ENCODE assay signal across 8 cellular contexts in the genomic region with DNA sequence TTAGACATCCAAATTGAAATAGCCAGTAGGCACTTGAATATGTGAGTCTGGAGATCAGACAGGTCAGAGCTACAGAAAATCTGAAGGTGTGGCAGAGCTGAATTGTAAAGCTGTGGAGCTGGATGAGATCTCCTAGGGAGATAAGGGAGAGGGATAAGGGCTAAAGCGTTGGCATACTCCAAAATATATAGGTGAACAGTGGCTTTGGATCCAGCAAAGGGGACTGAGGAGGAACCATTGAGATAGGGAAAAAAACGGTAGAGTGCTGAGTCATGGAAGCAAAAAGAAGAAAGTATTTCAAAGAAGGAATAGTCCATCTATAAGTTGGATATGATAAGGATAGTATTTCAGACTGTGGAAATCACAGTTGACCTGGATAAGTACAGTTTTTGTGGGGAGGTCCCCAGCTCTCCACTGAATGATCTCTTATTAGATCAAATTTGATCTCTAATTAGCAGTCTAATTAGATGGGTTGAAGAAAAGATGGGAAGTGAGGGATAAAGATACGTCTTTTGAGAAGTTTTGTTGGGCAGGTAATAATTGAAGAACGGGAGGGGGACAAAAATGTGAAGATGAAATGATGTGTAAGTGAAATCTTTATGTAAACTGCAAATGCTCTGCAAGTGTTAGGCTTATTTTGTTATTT. TPM values are rescaled to one million over a fixed set of nuclear protein-coding genes. Genes with fewer than 3 reads are reported as not detected.
DNase-seq lines count a peak whose midpoint lies in the region; TF ChIP-seq lines count a peak whose summit lies in the region.

No MANE protein-coding gene starts in this region.

- H3K9me2 ChIP-seq in DOHH2 (replicated peaks; ENCODE audit: control insufficient read depth, low read length): no peaks in the 10 kb centered on the region
- H3K9me2 ChIP-seq in OCI-LY1 (ENCODE audit: low read depth, low read length): no peaks in the 10 kb centered on the region

- peak overlapping the region; percentile 93 for H3K4me3 ChIP-seq in DOHH2 (ENCODE audit: low read length)
- H3K4me3 ChIP-seq in OCI-LY1 (ENCODE audit: low read depth, low read length, poor library complexity, severe bottlenecking): peak overlapping the region; percentile 95
- peak overlapping the region; percentile 64 to 89 (median 78) for H3K4me3 ChIP-seq in esophagus squamous epithelium
- peak overlapping the region; percentile 54 to 68 for H3K4me3 ChIP-seq in prostate gland

- peaks cover 38% of the 10 kb centered on the region for H3K79me2 ChIP-seq in DOHH2 (ENCODE audit: control insufficient read depth, low read length)
- H3K79me2 ChIP-seq in OCI-LY1 (ENCODE audit: insufficient read depth, low read length): peaks cover 13% of the 10 kb centered on the region

- intact Hi-C loops in esophagus squamous epithelium (cut with DNase I) (no loop called here), prostate gland (cut with DNase I) (no loop called here)

- H4K20me1 ChIP-seq in DOHH2 (ENCODE audit: control insufficient read depth, insufficient read depth, low read depth, low read length): no peaks in the 10 kb centered on the region
- H4K20me1 ChIP-seq in OCI-LY1 (ENCODE audit: insufficient read depth, low read length): no peaks in the 10 kb centered on the region

- H3K36me3 ChIP-seq in DOHH2 (ENCODE audit: control insufficient read depth, low read length): peaks cover 5% of the 10 kb centered on the region
- no peaks in the 10 kb centered on the region; the same call in 1 of the 2 replicates for H3K36me3 ChIP-seq in OCI-LY1 (ENCODE audit: insufficient read depth, low read length)
- no peaks in the 10 kb centered on the region for H3K36me3 ChIP-seq in esophagus squamous epithelium
- no peaks in the 10 kb centered on the region for H3K36me3 ChIP-seq in prostate gland

- H3K4me2 ChIP-seq in DOHH2 (ENCODE audit: low read length): peak overlapping the region; percentile 87
- H3K4me2 ChIP-seq in OCI-LY1 (ENCODE audit: low read length): peak overlapping the region; percentile 96

- H3K27me3 ChIP-seq in DOHH2 (ENCODE audit: control insufficient read depth, low read length) (no peaks in the 10 kb centered on the region), OCI-LY1 (ENCODE audit: insufficient read depth, low read length) (no peaks in the 10 kb centered on the region), esophagus squamous epithelium (peaks cover 0 to 7% (median 0%) of the 10 kb centered on the region in 4 donors), prostate gland (replicated peaks; ENCODE audit: insufficient read depth) (no peaks in the 10 kb centered on the region)

- H3K27ac ChIP-seq in DOHH2 (ENCODE audit: low read depth, low read length): peak overlapping the region; percentile 51; the same call in 1 of the 2 replicates
- no peak overlapping the region for H3K27ac ChIP-seq in OCI-LY1 (ENCODE audit: low read depth, low read length, poor library complexity, severe bottlenecking)
- peak overlapping the region; percentile 63 to 86 (median 74) for H3K27ac ChIP-seq in esophagus squamous epithelium
- H3K27ac ChIP-seq in prostate gland: peak overlapping the region; percentile 65 to 76

- no peaks in the 10 kb centered on the region for H3K9me3 ChIP-seq in DOHH2 (ENCODE audit: control insufficient read depth, insufficient read depth, low read length)
- H3K9me3 ChIP-seq in OCI-LY1 (ENCODE audit: low read length): no peaks in the 10 kb centered on the region
- no peaks in the 10 kb centered on the region for H3K9me3 ChIP-seq in esophagus squamous epithelium
- no peaks in the 10 kb centered on the region for H3K9me3 ChIP-seq in prostate gland

- peak overlapping the region; percentile 98 for H2AFZ ChIP-seq in OCI-LY1 (ENCODE audit: low read length)

- peak overlapping the region; percentile 91 for H3K9ac ChIP-seq in OCI-LY1 (ENCODE audit: low read length)

- no peak for TF ChIP-seq POLR2A in esophagus squamous epithelium (IDR thresholded peaks at IDR 0.05)
- no peak for TF ChIP-seq POLR2A in prostate gland (IDR thresholded peaks at IDR 0.05)

- no peak for TF ChIP-seq CTCF in DOHH2 (IDR thresholded peaks at IDR 0.05; ENCODE audit: low read depth, low read length, poor library complexity, severe bottlenecking)
- TF ChIP-seq CTCF in OCI-LY1 (IDR thresholded peaks at IDR 0.05; ENCODE audit: low read length): no peak
- TF ChIP-seq CTCF in esophagus squamous epithelium (IDR thresholded peaks at IDR 0.05): no peak
- no peak for TF ChIP-seq CTCF in prostate gland (IDR thresholded peaks at IDR 0.05)
- no peak for TF ChIP-seq CTCF in GM20000 (IDR thresholded peaks at IDR 0.05; ENCODE audit: extremely low read depth, missing control alignments)

- H3K4me1 ChIP-seq in DOHH2 (ENCODE audit: control insufficient read depth, low read length): peaks cover 15% of the 10 kb centered on the region
- H3K4me1 ChIP-seq in OCI-LY1 (ENCODE audit: insufficient read depth, low read length, severe bottlenecking): peaks cover 24% of the 10 kb centered on the region
- H3K4me1 ChIP-seq in esophagus squamous epithelium: peaks cover 8 to 20% (median 14%) of the 10 kb centered on the region in 3 donors
- no peaks in the 10 kb centered on the region for H3K4me1 ChIP-seq in prostate gland (replicated peaks)

- H3F3A ChIP-seq in DOHH2 (ENCODE audit: control insufficient read depth, insufficient read depth) (no peaks in the 10 kb centered on the region), OCI-LY1 (ENCODE audit: insufficient read depth, low read length) (no peaks in the 10 kb centered on the region)

- DNase-seq in esophagus squamous epithelium (lab: John Stamatoyannopoulos, UW) (no peak), prostate gland (ENCODE audit: low spot score) (no peak), SHP77 treated with DMSO at 0.1 percent for 48 hours (lab: John Stamatoyannopoulos, UW) (no peak), A172 (ENCODE audit: low spot score) (no peak), GM20000 (ENCODE audit: low spot score) (no peak), C1 segment of cervical spinal cord (lab: John Stamatoyannopoulos, UW) (no peak)

- 24 to 27% methylated on average over 4 of the region's 4 CpGs for WGBS in esophagus squamous epithelium, 2 donors
- 25% methylated on average over 4 of the region's 4 CpGs for WGBS in prostate gland

RNA-seq across cellular contexts. Expression of gene DBF4B, which starts 0.6 kb away (rescaled TPM):
- 1 to 10 TPM; 1.9 to 5.3 (median 3.8) TPM for total RNA-seq in esophagus squamous epithelium
- 10 to 100 TPM in 1 of 2 donors, 1 to 10 TPM in 1; 5.3 to 20.1 TPM for total RNA-seq in prostate gland
- 8.0 and 12.2 TPM in 2 replicates for total RNA-seq in A172 (2014; rRNA removed; shearing (Covaris generic))

RNA-seq across cellular contexts. Expression of gene CCDC43, which starts 18.3 kb away (rescaled TPM):
- 10 to 100 TPM; 10.2 to 23.0 (median 19.7) TPM for total RNA-seq in esophagus squamous epithelium
- 10 to 100 TPM; 17.2 to 21.9 TPM for total RNA-seq in prostate gland
- total RNA-seq in A172 (2014; rRNA removed; shearing (Covaris generic)): 51.6 and 69.9 TPM in 2 replicates

RNA-seq across cellular contexts. Expression of gene ADAM11, which starts 50.9 kb away (rescaled TPM):
- under 1 TPM in 2 of 4 donors, not detected in 2; 0.18 to 0.38 TPM for total RNA-seq in esophagus squamous epithelium
- 1 to 10 TPM in 1 of 2 donors, under 1 TPM in 1; 0.64 to 3.5 TPM for total RNA-seq in prostate gland
- 2.2 and 2.8 TPM in 2 replicates for total RNA-seq in A172 (2014; rRNA removed; shearing (Covaris generic))

RNA-seq across cellular contexts. Expression of gene MEIOC, which starts 51.6 kb away (rescaled TPM):
- under 1 TPM in 1 of 4 donors, not detected in 3; under 0.01 TPM for total RNA-seq in esophagus squamous epithelium
- total RNA-seq in prostate gland: 10 to 100 TPM in 1 of 2 donors, not detected in 1; 21.8 TPM
- 0.14 and 0.91 TPM in 2 replicates for total RNA-seq in A172 (2014; rRNA removed; shearing (Covaris generic))
